In genomic region chr5:124956471-124957029, GRCh38 we compare ENCODE assay signal across 27 cellular contexts.
DNase-seq lines count a peak whose midpoint lies in the region; ATAC-seq and TF ChIP-seq lines count a peak whose summit lies in the region.
"Had no signal": no experiment of that assay in that cellular context is flagged by ENCODE, and none has a peak within 500 bp of the region (broad histone marks: within the 10 kb centered on the region; RNA-seq: fewer than 3 reads in every experiment).

No MANE protein-coding gene starts in this region.

- H3K9me3 Mint-ChIP-seq in activated T-helper 1 cell treated with anti-CD3 and anti-CD28 coated beads, Interleukin-12 subunit alpha, Interleukin-12 subunit beta, Interleukin-2, Interleukin-4 antibody, amounts not matched to agents 30 ng/mL and 10 ng/mL and 1 ng/mL, durations not matched to agents 14 hours and 24 hours and 36 hours, result peaks cover 3% of the 10 kb centered on the region
- H3K9me3 Mint-ChIP-seq: T-helper 2 cell treated with Interferon-gamma antibody and Interleukin-4, amounts not matched to agents 5 μg/mL and 100 μg/mL, for 36 hours had no signal

- DNase-seq in right cardiac atrium (peak in 2 of 3 donors; percentile 24 to 64), cardiac septum (ENCODE audit: low spot score) (no peak), hippocampal formation (lab: John Stamatoyannopoulos, UW) (peak; percentile 14 to 35), NCI-H1417 treated with DMSO at 0.1 percent for 48 hours (lab: John Stamatoyannopoulos, UW) (no peak), right atrium auricular region (ENCODE audit: low spot score) (no peak)
- DNase-seq in activated T-helper 1 cell treated with anti-CD3 and anti-CD28 coated beads, Interleukin-12 subunit alpha, Interleukin-12 subunit beta, Interleukin-2, Interleukin-4 antibody, amounts not matched to agents 30 ng/mL and 10 ng/mL and 1 ng/mL, durations not matched to agents 14 hours and 24 hours and 36 hours (ENCODE audit: low spot score), result no peak
- DNase-seq in activated CD4-positive, alpha-beta T cell treated with anti-CD3 and anti-CD28 coated beads for 48 hours, result no peak
- DNase-seq: activated CD8-positive, alpha-beta memory T cell treated with anti-CD3 and anti-CD28 coated beads, Interleukin-2, amount 50 U/mL, for 4 hours; Caco-2; central memory CD4-positive, alpha-beta T cell; GOT3; islet precursor cell; MV-4-11; NCI-H187 treated with DMSO at 0.1 percent for 48 hours; NCI-H510A treated with DMSO at 0.1 percent for 48 hours; stimulated activated CD4-positive, alpha-beta T cell treated with anti-CD3 and anti-CD28 coated beads, Interleukin-4, amount 100 ng/mL, for 24 hours; stimulated activated naive CD8-positive, alpha-beta T cell treated with anti-CD3 and anti-CD28 coated beads, Interleukin-15, amount 100 ng/mL, for 72 hours; WERI-Rb-1 had no signal

- H3K4me1 ChIP-seq in right cardiac atrium (ENCODE audit: control insufficient read depth, insufficient read depth, low read length) (no peaks in the 10 kb centered on the region), OCI-LY1 (ENCODE audit: insufficient read depth, low read length, severe bottlenecking) (peaks cover 35% of the 10 kb centered on the region), right atrium auricular region (no peaks in the 10 kb centered on the region)
- H3K4me1 ChIP-seq: ascending aorta, Caco-2, neural progenitor cell had no signal

- intact Hi-C loops in right cardiac atrium (cut with DNase I) (no loop called here), cardiac septum (cut with DNase I) (no loop called here)
- intact Hi-C loops in activated T-helper 1 cell treated with anti-CD3 and anti-CD28 coated beads, Interleukin-12 subunit alpha, Interleukin-12 subunit beta, Interleukin-2, Interleukin-4 antibody, amounts not matched to agents 30 ng/mL and 10 ng/mL and 1 ng/mL, durations not matched to agents 14 hours and 24 hours and 36 hours (cut with micrococcal nuclease), result no loop called here

- H3K4me3 ChIP-seq in right cardiac atrium (ENCODE audit: low read length), result no peak overlapping the region
- no peak overlapping the region for H3K4me3 ChIP-seq in OCI-LY1 (ENCODE audit: low read depth, low read length, poor library complexity, severe bottlenecking)
- no peak overlapping the region for H3K4me3 ChIP-seq in right atrium auricular region
- H3K4me3 ChIP-seq: ascending aorta, dorsolateral prefrontal cortex, neural progenitor cell had no signal

- 55% methylated on average over 1 of the region's 1 CpG for WGBS in right cardiac atrium

- no peaks in the 10 kb centered on the region for H3K27me3 ChIP-seq in right cardiac atrium (ENCODE audit: control insufficient read depth, insufficient read depth)
- H3K27me3 ChIP-seq in OCI-LY1 (ENCODE audit: insufficient read depth, low read length), result no peaks in the 10 kb centered on the region
- H3K27me3 ChIP-seq in right atrium auricular region, result no peaks in the 10 kb centered on the region
- H3K27me3 ChIP-seq: ascending aorta, dorsolateral prefrontal cortex, neural progenitor cell had no signal

- peaks cover 2% of the 10 kb centered on the region for H3K27me3 Mint-ChIP-seq in activated T-helper 1 cell treated with anti-CD3 and anti-CD28 coated beads, Interleukin-12 subunit alpha, Interleukin-12 subunit beta, Interleukin-2, Interleukin-4 antibody, amounts not matched to agents 30 ng/mL and 10 ng/mL and 1 ng/mL, durations not matched to agents 14 hours and 24 hours and 36 hours (ENCODE audit: insufficient read depth)
- H3K27me3 Mint-ChIP-seq: activated naive CD8-positive, alpha-beta T cell; stimulated activated naive CD8-positive, alpha-beta T cell treated with anti-CD3 and anti-CD28 coated beads, Interleukin-15, amount 100 ng/mL, for 72 hours had no signal

- H3K36me3 Mint-ChIP-seq in activated T-helper 1 cell treated with anti-CD3 and anti-CD28 coated beads, Interleukin-12 subunit alpha, Interleukin-12 subunit beta, Interleukin-2, Interleukin-4 antibody, amounts not matched to agents 30 ng/mL and 10 ng/mL and 1 ng/mL, durations not matched to agents 14 hours and 24 hours and 36 hours (ENCODE audit: low read depth), result no peaks in the 10 kb centered on the region
- H3K36me3 Mint-ChIP-seq: activated naive CD8-positive, alpha-beta T cell had no signal

- peak in 1 of 2 donors; percentile 38 for ATAC-seq in right cardiac atrium
- ATAC-seq: SK-N-SH treated with all-trans-retinoic acid at 6 μM for 48 hours; stimulated activated naive CD8-positive, alpha-beta T cell treated with anti-CD3 and anti-CD28 coated beads, Interleukin-15, amount 100 ng/mL, for 72 hours had no signal

- no peak overlapping the region for H3K27ac Mint-ChIP-seq in activated T-helper 1 cell treated with anti-CD3 and anti-CD28 coated beads, Interleukin-12 subunit alpha, Interleukin-12 subunit beta, Interleukin-2, Interleukin-4 antibody, amounts not matched to agents 30 ng/mL and 10 ng/mL and 1 ng/mL, durations not matched to agents 14 hours and 24 hours and 36 hours
- H3K27ac Mint-ChIP-seq: activated naive CD8-positive, alpha-beta T cell; activated T-helper 2 cell treated with anti-CD3 and anti-CD28 coated beads, Interferon-gamma antibody, Interleukin-2, Interleukin-4, amounts not matched to agents 10 μg/mL and 5 μg/mL and 100 μg/mL, durations not matched to agents 14 hours and 24 hours and 36 hours; stimulated activated naive CD8-positive, alpha-beta T cell treated with anti-CD3 and anti-CD28 coated beads, Interleukin-15, amount 100 ng/mL, for 72 hours; T-helper 2 cell treated with Interferon-gamma antibody and Interleukin-4, amounts not matched to agents 5 μg/mL and 100 μg/mL, for 36 hours had no signal

- TF ChIP-seq CTCF in OCI-LY1 (IDR thresholded peaks at IDR 0.05; ENCODE audit: low read length) (no peak), right atrium auricular region (IDR thresholded peaks at IDR 0.05) (no peak)

- H3K4me3 Mint-ChIP-seq in activated T-helper 1 cell treated with anti-CD3 and anti-CD28 coated beads, Interleukin-12 subunit alpha, Interleukin-12 subunit beta, Interleukin-2, Interleukin-4 antibody, amounts not matched to agents 30 ng/mL and 10 ng/mL and 1 ng/mL, durations not matched to agents 14 hours and 24 hours and 36 hours, result no peak overlapping the region
- H3K4me3 Mint-ChIP-seq: activated naive CD8-positive, alpha-beta T cell; neural progenitor cell; stimulated activated naive CD8-positive, alpha-beta T cell treated with anti-CD3 and anti-CD28 coated beads, Interleukin-15, amount 100 ng/mL, for 72 hours; T-helper 2 cell treated with Interferon-gamma antibody and Interleukin-4, amounts not matched to agents 5 μg/mL and 100 μg/mL, for 36 hours had no signal

- H3K79me2 ChIP-seq in OCI-LY1 (ENCODE audit: insufficient read depth, low read length), result no peaks in the 10 kb centered on the region

- H4K20me1 ChIP-seq in OCI-LY1 (ENCODE audit: insufficient read depth, low read length), result no peaks in the 10 kb centered on the region

- H3F3A ChIP-seq in OCI-LY1 (ENCODE audit: insufficient read depth, low read length), result no peaks in the 10 kb centered on the region

- peaks cover 32% of the 10 kb centered on the region for H3K36me3 ChIP-seq in OCI-LY1 (ENCODE audit: insufficient read depth, low read length)
- no peaks in the 10 kb centered on the region for H3K36me3 ChIP-seq in right atrium auricular region
- H3K36me3 ChIP-seq: ascending aorta, neural progenitor cell, WERI-Rb-1 had no signal

- no peaks in the 10 kb centered on the region for H3K9me2 ChIP-seq in OCI-LY1 (ENCODE audit: low read depth, low read length)

- H3K4me1 Mint-ChIP-seq in activated T-helper 1 cell treated with anti-CD3 and anti-CD28 coated beads, Interleukin-12 subunit alpha, Interleukin-12 subunit beta, Interleukin-2, Interleukin-4 antibody, amounts not matched to agents 30 ng/mL and 10 ng/mL and 1 ng/mL, durations not matched to agents 14 hours and 24 hours and 36 hours (ENCODE audit: low read depth), result no peaks in the 10 kb centered on the region
- H3K4me1 Mint-ChIP-seq: stimulated activated naive CD8-positive, alpha-beta T cell treated with anti-CD3 and anti-CD28 coated beads, Interleukin-15, amount 100 ng/mL, for 72 hours had no signal

- no peak overlapping the region for H2AFZ ChIP-seq in OCI-LY1 (ENCODE audit: low read length)
- H2AFZ ChIP-seq: neural progenitor cell had no signal

- H3K27ac ChIP-seq in right cardiac atrium (ENCODE audit: low read length) (no peak overlapping the region), OCI-LY1 (ENCODE audit: low read depth, low read length, poor library complexity, severe bottlenecking) (peak overlapping the region; percentile 60), right atrium auricular region (no peak overlapping the region)
- H3K27ac ChIP-seq: ascending aorta, dorsolateral prefrontal cortex, neural progenitor cell, RWPE1, WERI-Rb-1 had no signal

- H3K9me3 ChIP-seq in right cardiac atrium (ENCODE audit: control insufficient read depth, low read length), result no peaks in the 10 kb centered on the region
- H3K9me3 ChIP-seq in OCI-LY1 (ENCODE audit: low read length), result no peaks in the 10 kb centered on the region
- H3K9me3 ChIP-seq in right atrium auricular region, result no peaks in the 10 kb centered on the region
- H3K9me3 ChIP-seq: ascending aorta, Caco-2 had no signal

- H3K4me2 ChIP-seq in OCI-LY1 (ENCODE audit: low read length), result no peak overlapping the region
- H3K4me2 ChIP-seq: neural progenitor cell had no signal

- no peak overlapping the region for H3K9ac ChIP-seq in OCI-LY1 (ENCODE audit: low read length)
- H3K9ac ChIP-seq: neural progenitor cell had no signal

Comparison
In these comparisons a context has a peak if more than half of its experiments do, and no peak if none do; other contexts are left out.
1. DNase-seq: peak in right cardiac atrium (2 of 3) and hippocampal formation (2 of 2); none in cardiac septum (single experiment), NCI-H1417 treated with DMSO at 0.1 percent for 48 hours (single experiment), activated T-helper 1 cell treated with anti-CD3 and anti-CD28 coated beads, Interleukin-12 subunit alpha, Interleukin-12 subunit beta, Interleukin-2, Interleukin-4 antibody, amounts not matched to agents 30 ng/mL and 10 ng/mL and 1 ng/mL, durations not matched to agents 14 hours and 24 hours and 36 hours (single experiment), activated CD4-positive, alpha-beta T cell treated with anti-CD3 and anti-CD28 coated beads for 48 hours (single experiment) and right atrium auricular region (single experiment).